1 cellular context compared by ENCODE assay signal in the genomic region with DNA sequence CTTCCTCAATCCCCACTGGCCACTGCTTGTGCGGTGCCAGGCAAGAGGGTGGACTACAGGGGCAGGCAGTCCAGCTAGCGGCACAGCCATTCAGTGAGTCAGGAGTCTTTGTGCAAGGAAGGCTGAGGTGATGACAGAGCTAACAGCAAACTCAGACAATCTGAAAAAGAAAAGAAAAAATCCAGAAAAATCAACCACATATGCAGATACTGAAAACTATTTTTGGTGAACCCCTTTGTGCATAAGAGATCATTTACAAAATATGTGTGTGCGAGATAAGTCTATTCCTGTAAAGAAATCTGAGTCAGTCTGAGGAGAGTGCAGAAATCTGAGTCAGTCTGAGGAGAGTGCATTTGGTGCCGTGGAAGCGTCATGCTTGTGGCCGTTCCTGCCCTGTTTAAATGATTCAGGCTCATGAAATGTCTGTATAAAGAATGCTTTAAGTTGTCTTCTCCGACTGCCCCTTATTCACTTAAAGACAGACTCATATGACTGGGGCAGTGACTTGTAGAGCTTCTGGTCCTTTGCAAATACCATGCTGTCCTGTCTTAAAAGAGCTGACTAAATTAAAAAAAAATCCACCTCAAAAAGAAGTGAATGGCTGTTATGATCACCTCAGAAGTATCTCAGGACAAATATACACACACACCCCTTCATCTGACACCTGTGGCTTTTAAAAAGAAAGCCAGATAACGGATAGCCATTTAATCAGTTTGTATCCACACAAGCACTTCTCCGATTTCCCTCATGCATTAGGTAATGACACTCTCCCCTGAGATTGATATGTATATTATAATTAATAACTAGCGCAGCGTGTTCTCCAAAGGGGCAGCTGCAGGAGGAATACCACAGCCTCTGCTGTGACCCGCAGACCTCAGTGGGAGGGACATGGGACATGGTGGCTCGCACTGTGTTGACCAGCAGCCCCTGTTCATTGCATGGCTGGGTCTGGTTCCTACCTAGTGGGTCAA.
TF ChIP-seq lines count a peak whose summit lies in the region.

No MANE protein-coding gene starts in this region.

TF ChIP-seq in HEK293, 187 proteins besides CTCF, POLR2A, EP300 and RAD21 (continued from another document and continues in another):
- TF ChIP-seq, protein P1, sequence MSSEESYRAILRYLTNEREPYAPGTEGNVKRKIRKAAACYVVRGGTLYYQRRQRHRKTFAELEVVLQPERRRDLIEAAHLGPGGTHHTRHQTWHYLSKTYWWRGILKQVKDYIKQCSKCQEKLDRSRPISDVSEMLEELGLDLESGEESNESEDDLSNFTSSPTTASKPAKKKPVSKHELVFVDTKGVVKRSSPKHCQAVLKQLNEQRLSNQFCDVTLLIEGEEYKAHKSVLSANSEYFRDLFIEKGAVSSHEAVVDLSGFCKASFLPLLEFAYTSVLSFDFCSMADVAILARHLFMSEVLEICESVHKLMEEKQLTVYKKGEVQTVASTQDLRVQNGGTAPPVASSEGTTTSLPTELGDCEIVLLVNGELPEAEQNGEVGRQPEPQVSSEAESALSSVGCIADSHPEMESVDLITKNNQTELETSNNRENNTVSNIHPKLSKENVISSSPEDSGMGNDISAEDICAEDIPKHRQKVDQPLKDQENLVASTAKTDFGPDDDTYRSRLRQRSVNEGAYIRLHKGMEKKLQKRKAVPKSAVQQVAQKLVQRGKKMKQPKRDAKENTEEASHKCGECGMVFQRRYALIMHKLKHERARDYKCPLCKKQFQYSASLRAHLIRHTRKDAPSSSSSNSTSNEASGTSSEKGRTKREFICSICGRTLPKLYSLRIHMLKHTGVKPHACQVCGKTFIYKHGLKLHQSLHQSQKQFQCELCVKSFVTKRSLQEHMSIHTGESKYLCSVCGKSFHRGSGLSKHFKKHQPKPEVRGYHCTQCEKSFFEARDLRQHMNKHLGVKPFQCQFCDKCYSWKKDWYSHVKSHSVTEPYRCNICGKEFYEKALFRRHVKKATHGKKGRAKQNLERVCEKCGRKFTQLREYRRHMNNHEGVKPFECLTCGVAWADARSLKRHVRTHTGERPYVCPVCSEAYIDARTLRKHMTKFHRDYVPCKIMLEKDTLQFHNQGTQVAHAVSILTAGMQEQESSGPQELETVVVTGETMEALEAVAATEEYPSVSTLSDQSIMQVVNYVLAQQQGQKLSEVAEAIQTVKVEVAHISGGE (tag by site-specific recombination; conservative IDR thresholded peaks at IDR 0.05; ENCODE audit: low read depth) = no peak
- TF ChIP-seq, protein P2, sequence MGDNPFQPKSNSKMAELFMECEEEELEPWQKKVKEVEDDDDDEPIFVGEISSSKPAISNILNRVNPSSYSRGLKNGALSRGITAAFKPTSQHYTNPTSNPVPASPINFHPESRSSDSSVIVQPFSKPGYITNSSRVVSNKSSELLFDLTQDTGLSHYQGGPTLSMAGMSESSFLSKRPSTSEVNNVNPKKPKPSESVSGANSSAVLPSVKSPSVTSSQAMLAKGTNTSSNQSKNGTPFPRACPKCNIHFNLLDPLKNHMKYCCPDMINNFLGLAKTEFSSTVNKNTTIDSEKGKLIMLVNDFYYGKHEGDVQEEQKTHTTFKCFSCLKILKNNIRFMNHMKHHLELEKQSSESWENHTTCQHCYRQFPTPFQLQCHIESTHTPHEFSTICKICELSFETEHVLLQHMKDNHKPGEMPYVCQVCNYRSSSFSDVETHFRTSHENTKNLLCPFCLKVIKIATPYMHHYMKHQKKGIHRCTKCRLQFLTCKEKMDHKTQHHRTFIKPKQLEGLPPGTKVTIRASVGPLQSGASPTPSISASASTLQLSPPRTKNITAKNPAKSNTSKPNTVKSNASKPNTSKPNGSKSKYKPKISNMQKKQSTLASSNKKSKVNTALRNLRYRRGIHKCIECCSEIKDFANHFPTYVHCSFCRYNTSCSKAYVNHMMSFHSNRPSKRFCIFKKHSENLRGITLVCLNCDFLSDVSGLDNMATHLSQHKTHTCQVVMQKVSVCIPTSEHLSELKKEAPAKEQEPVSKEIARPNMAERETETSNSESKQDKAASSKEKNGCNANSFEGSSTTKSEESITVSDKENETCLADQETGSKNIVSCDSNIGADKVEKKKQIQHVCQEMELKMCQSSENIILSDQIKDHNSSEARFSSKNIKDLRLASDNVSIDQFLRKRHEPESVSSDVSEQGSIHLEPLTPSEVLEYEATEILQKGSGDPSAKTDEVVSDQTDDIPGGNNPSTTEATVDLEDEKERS (tag by site-specific recombination; IDR thresholded peaks at IDR 0.05) = no peak
- TF ChIP-seq ZNF510 (tag by site-specific recombination; IDR thresholded peaks at IDR 0.05; ENCODE audit: insufficient replicate concordance) (no peak), ZBTB6 (tag by site-specific recombination; IDR thresholded peaks at IDR 0.05) (no peak), YY1 (tag by site-specific recombination; IDR thresholded peaks at IDR 0.05) (no peak), REST (tag by site-specific recombination; IDR thresholded peaks at IDR 0.05) (no peak), ZNF37A (tag by site-specific recombination; IDR thresholded peaks at IDR 0.05) (no peak), ZNF366 (tag by site-specific recombination; conservative IDR thresholded peaks at IDR 0.05) (peak; percentile 56; the same call in 1 of the 2 replicates), ZBTB7A (tag by site-specific recombination; IDR thresholded peaks at IDR 0.05; ENCODE audit: low read depth) (no peak), ZNF449 (tag by site-specific recombination; IDR thresholded peaks at IDR 0.05) (no peak), HOXC10 (CRISPR knock-in tag; IDR thresholded peaks at IDR 0.05) (no peak), MZF1 (tag by site-specific recombination; IDR thresholded peaks at IDR 0.05; ENCODE audit: borderline replicate concordance) (no peak), ZNF391 (tag by site-specific recombination; IDR thresholded peaks at IDR 0.05; ENCODE audit: borderline replicate concordance, low read depth) (no peak), GLI2 (tag by site-specific recombination; IDR thresholded peaks at IDR 0.05; ENCODE audit: borderline replicate concordance, low read depth) (peak; percentile 11; the same call in 1 of the 2 replicates), ZNF747 (tag by site-specific recombination; IDR thresholded peaks at IDR 0.05) (no peak), MYNN (tag by site-specific recombination; IDR thresholded peaks at IDR 0.05; ENCODE audit: borderline replicate concordance) (no peak), ZNF274 (IDR thresholded peaks at IDR 0.05; ENCODE audit: low read length) (no peak), ZNF274 (tag by site-specific recombination; IDR thresholded peaks at IDR 0.05; ENCODE audit: borderline replicate concordance) (no peak), ZBTB48 (tag by site-specific recombination; IDR thresholded peaks at IDR 0.05) (no peak), ZNF785 (tag by site-specific recombination; IDR thresholded peaks at IDR 0.05) (no peak), RBAK (tag by site-specific recombination; IDR thresholded peaks at IDR 0.05) (no peak), PRDM6 (tag by site-specific recombination; IDR thresholded peaks at IDR 0.05) (peak; percentile 91), ZNF184 (tag by site-specific recombination; IDR thresholded peaks at IDR 0.05) (no peak), ZNF174 (tag by site-specific recombination; IDR thresholded peaks at IDR 0.05) (no peak), ZNF529 (tag by site-specific recombination; IDR thresholded peaks at IDR 0.05; ENCODE audit: insufficient replicate concordance) (peak; percentile 69), ZBTB21 (tag by site-specific recombination; IDR thresholded peaks at IDR 0.05) (no peak), ZNF426 (tag by site-specific recombination; IDR thresholded peaks at IDR 0.05) (no peak), ZBTB8A (tag by site-specific recombination; IDR thresholded peaks at IDR 0.05) (no peak; the same call in none of the 2 replicates), ZNF121 (tag by site-specific recombination; IDR thresholded peaks at IDR 0.05) (no peak), ZNF23 (tag by site-specific recombination; IDR thresholded peaks at IDR 0.05; ENCODE audit: borderline replicate concordance) (no peak), ZNF544 (tag by site-specific recombination; IDR thresholded peaks at IDR 0.05) (no peak), GLI4 (tag by site-specific recombination; IDR thresholded peaks at IDR 0.05) (no peak), ZNF830 (tag by site-specific recombination; IDR thresholded peaks at IDR 0.05; ENCODE audit: low read depth) (no peak), SP7 (tag by site-specific recombination; IDR thresholded peaks at IDR 0.05) (peak; percentile 94), ZNF404 (tag by site-specific recombination; IDR thresholded peaks at IDR 0.05) (no peak), ZNF324 (tag by site-specific recombination; IDR thresholded peaks at IDR 0.05) (no peak), ZSCAN5A (tag by site-specific recombination; IDR thresholded peaks at IDR 0.05) (no peak), ZNF768 (tag by site-specific recombination; IDR thresholded peaks at IDR 0.05) (no peak), ZNF660 (tag by site-specific recombination; IDR thresholded peaks at IDR 0.05) (peak; percentile 69; the same call in 1 of the 2 replicates)
- TF ChIP-seq, protein P3, sequence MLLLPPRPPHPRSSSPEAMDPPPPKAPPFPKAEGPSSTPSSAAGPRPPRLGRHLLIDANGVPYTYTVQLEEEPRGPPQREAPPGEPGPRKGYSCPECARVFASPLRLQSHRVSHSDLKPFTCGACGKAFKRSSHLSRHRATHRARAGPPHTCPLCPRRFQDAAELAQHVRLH (tag by site-specific recombination; IDR thresholded peaks at IDR 0.05) = no peak
- TF ChIP-seq, protein P4, sequence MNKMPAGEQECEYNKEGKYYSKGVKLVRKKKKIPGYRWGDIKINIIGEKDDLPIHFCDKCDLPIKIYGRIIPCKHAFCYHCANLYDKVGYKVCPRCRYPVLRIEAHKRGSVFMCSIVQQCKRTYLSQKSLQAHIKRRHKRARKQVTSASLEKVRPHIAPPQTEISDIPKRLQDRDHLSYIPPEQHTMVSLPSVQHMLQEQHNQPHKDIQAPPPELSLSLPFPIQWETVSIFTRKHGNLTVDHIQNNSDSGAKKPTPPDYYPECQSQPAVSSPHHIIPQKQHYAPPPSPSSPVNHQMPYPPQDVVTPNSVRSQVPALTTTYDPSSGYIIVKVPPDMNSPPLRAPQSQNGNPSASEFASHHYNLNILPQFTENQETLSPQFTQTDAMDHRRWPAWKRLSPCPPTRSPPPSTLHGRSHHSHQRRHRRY (tag by site-specific recombination; IDR thresholded peaks at IDR 0.05) = no peak
